ENCODE assay signal across 24 cellular contexts in the genomic region with DNA sequence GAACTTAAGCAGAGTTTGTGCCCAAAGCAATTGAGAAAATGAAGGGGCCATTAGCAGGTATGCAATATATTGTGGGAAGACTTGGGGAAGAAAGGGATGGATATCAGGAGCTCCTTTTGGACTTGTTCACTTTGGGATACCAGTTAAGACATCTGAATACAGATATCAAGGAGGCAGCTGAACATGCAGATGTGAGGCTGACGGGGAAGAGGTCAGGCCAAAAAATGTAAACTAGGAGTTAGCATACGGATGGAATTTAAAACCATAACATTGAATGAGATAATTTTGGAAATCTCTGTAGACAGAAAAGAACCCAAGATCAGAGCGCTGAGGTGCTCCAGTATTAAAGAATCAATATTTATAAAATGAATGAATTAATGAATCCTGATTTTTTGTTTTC. TPM values are rescaled to one million over a fixed set of nuclear protein-coding genes. Genes with fewer than 3 reads are reported as not detected.
A peak's percentile ranks its signal among the peaks of the same experiment; 100 is the strongest.
DNase-seq lines count a peak whose midpoint lies in the region; ATAC-seq, FAIRE-seq and TF ChIP-seq lines count a peak whose summit lies in the region.
"Had no signal": no experiment of that assay in that cellular context is flagged by ENCODE, and none has a peak within 500 bp of the region (broad histone marks: within the 10 kb centered on the region; RNA-seq: fewer than 3 reads in every experiment).

No MANE protein-coding gene starts in this region.

- H4K20me1 ChIP-seq in Karpas-422 (ENCODE audit: insufficient read depth, low read depth, low read length): no peaks in the 10 kb centered on the region
- H4K20me1 ChIP-seq: BLaER1 had no signal

- peaks cover 8% of the 10 kb centered on the region for H3K9me3 Mint-ChIP-seq in chondrocyte (ENCODE audit: low read depth)

- TF ChIP-seq CTCF in chondrocyte (IDR thresholded peaks at IDR 0.05): no peak

- H3K27me3 ChIP-seq in Karpas-422 (ENCODE audit: low read length) (no peaks in the 10 kb centered on the region), small intestine (ENCODE audit: control insufficient read depth in 2 of 2, insufficient read depth in 2 of 2, low read length in 2 of 2) (no peaks in the 10 kb centered on the region)
- H3K27me3 ChIP-seq: BLaER1 had no signal

- no peak for ATAC-seq in HG02623 (IDR thresholded peaks at IDR 0.05; ENCODE audit: unreplicated experiment)
- ATAC-seq: CD8-positive, alpha-beta T cell; GM12878 had no signal

- H3K4me2 ChIP-seq in Karpas-422 (ENCODE audit: low read depth, low read length, poor library complexity, severe bottlenecking): no peak overlapping the region
- H3K4me2 ChIP-seq: BLaER1 had no signal

- DNase-seq in Karpas-422 (no peak), chondrocyte (ENCODE audit: low spot score) (no peak), hepatic stellate cell (ENCODE audit: low spot score) (peak; percentile 2), small intestine (no peak), cerebellar nuclear complex (lab: John Stamatoyannopoulos, UW) (no peak), inferior parietal cortex (ENCODE audit: extremely low spot score) (no peak)
- DNase-seq: ACHN; AML-193; CD8-positive, alpha-beta T cell; COR-L47; DMS 273 treated with DMSO at 0.1 percent for 48 hours; DMS53; DND-41; EL; GM23248; HCEC 1CT; KBM-7 had no signal

- H3K27ac ChIP-seq in Karpas-422 (ENCODE audit: low read length) (peak overlapping the region; percentile 36; the same call in 1 of the 2 replicates), small intestine (ENCODE audit: low read depth in 1 of 2, low read length in 1 of 2) (no peak overlapping the region)
- H3K27ac ChIP-seq: BLaER1, GM23248 had no signal

- H3K4me1 ChIP-seq in Karpas-422 (ENCODE audit: low read length) (peaks cover 38% of the 10 kb centered on the region), small intestine (ENCODE audit: control insufficient read depth in 2 of 2, insufficient read depth in 1 of 2, low read depth in 1 of 2, low read length in 1 of 2) (no peaks in the 10 kb centered on the region)

- H3K36me3 Mint-ChIP-seq in chondrocyte (ENCODE audit: low read depth): peaks cover 2% of the 10 kb centered on the region

- no peaks in the 10 kb centered on the region for H3K27me3 Mint-ChIP-seq in chondrocyte (ENCODE audit: low read depth)
- H3K27me3 Mint-ChIP-seq: IgD-negative memory B cell had no signal

- H3K4me3 Mint-ChIP-seq in chondrocyte (ENCODE audit: unreplicated experiment): no peak overlapping the region
- H3K4me3 Mint-ChIP-seq: CD14-positive monocyte; CD8-positive, alpha-beta T cell; IgD-negative memory B cell had no signal

- H3K27ac Mint-ChIP-seq in chondrocyte (ENCODE audit: unreplicated experiment): peak overlapping the region; percentile 0
- H3K27ac Mint-ChIP-seq: CD8-positive, alpha-beta T cell; IgD-negative memory B cell had no signal

- no peak overlapping the region for H2AFZ ChIP-seq in Karpas-422 (ENCODE audit: low read length)
- H2AFZ ChIP-seq: GM23248 had no signal

- no peak overlapping the region for H3K9ac ChIP-seq in Karpas-422 (ENCODE audit: low read length)
- H3K9ac ChIP-seq: BLaER1, GM23248 had no signal

- WGBS in small intestine, 3 donors: 88 to 96% (median 92%) methylated on average over 3 of the region's 3 CpGs

- H3K9me3 ChIP-seq in Karpas-422 (ENCODE audit: low read length): no peaks in the 10 kb centered on the region
- H3K9me3 ChIP-seq in small intestine (ENCODE audit: control insufficient read depth, low read depth): no peaks in the 10 kb centered on the region

- H3K4me1 Mint-ChIP-seq in chondrocyte (ENCODE audit: low read depth): peaks cover 13% of the 10 kb centered on the region

- H3K4me3 ChIP-seq in Karpas-422 (ENCODE audit: low read length) (no peak overlapping the region), small intestine (ENCODE audit: low read depth in 1 of 2, low read length in 2 of 2) (no peak overlapping the region)
- H3K4me3 ChIP-seq: BLaER1, GM12878, GM23248 had no signal

- H3K36me3 ChIP-seq in Karpas-422 (ENCODE audit: insufficient read depth, low read length) (peaks cover 21% of the 10 kb centered on the region; the same call in 1 of the 2 replicates), small intestine (ENCODE audit: control insufficient read depth in 2 of 2, insufficient read depth in 2 of 2, low read length in 2 of 2) (no peaks in the 10 kb centered on the region)

- H3K79me2 ChIP-seq in Karpas-422 (ENCODE audit: low read length): peaks cover 97% of the 10 kb centered on the region

- no peaks in the 10 kb centered on the region for H3K9me2 ChIP-seq in Karpas-422 (replicated peaks; ENCODE audit: insufficient read depth, low read length)

- no peak for FAIRE-seq in small intestine (lab: Jason Lieb, UNC)
- FAIRE-seq: A204.1, GM12878, HTR-8/SVneo had no signal

RNA-seq across cellular contexts. Expression of a gene that starts 53.4 kb away (rescaled TPM):
- 74.3 and 116 TPM in 2 replicates for total RNA-seq in Karpas-422 (2014; rRNA removed; shearing (Covaris generic); ENCODE audit: low replicate concordance)
- 94.2 to 105 TPM (median 95.3 TPM) in 3 replicates for total RNA-seq in chondrocyte
- 1 to 10 TPM; 4.5 to 8.2 (median 5.1) TPM for polyA plus RNA-seq in small intestine
